In genomic region chr1:1253972-1254666, GRCh38 we compare ENCODE assay signal across 1 cellular context.
TF ChIP-seq lines count a peak whose summit lies in the region.

No MANE protein-coding gene starts in this region.

TF ChIP-seq in H1, 55 proteins besides CTCF, POLR2A, EP300 and RAD21:
- TF ChIP-seq KDM5A (IDR thresholded peaks at IDR 0.05; ENCODE audit: low read length) (no peak), SIN3A (conservative IDR thresholded peaks at IDR 0.05 in 1 of 2, IDR thresholded peaks at IDR 0.05 in 1 of 2; ENCODE audit: low read depth in 1 of 2, low read length in 2 of 2) (no peak), PHF8 (conservative IDR thresholded peaks at IDR 0.05; ENCODE audit: low read depth, low read length) (no peak), SRF (IDR thresholded peaks at IDR 0.05; ENCODE audit: low read depth, low read length) (no peak), BACH1 (IDR thresholded peaks at IDR 0.05; ENCODE audit: low read length) (no peak), TAF1 (IDR thresholded peaks at IDR 0.05; ENCODE audit: low read depth, low read length) (no peak), CREB1 (IDR thresholded peaks at IDR 0.05) (no peak), GTF2F1 (IDR thresholded peaks at IDR 0.05; ENCODE audit: borderline replicate concordance, low read depth, low read length) (no peak), GABPA (IDR thresholded peaks at IDR 0.05; ENCODE audit: borderline replicate concordance, insufficient read depth, low read length) (no peak), SP1 (IDR thresholded peaks at IDR 0.05; ENCODE audit: low read depth, low read length) (no peak), SP4 (IDR thresholded peaks at IDR 0.05; ENCODE audit: low read length) (no peak), ASH2L (IDR thresholded peaks at IDR 0.05; ENCODE audit: low read length) (no peak), NANOG (IDR thresholded peaks at IDR 0.05; ENCODE audit: insufficient read depth, low read depth, low read length, poor library complexity, severe bottlenecking) (no peak), HDAC6 (IDR thresholded peaks at IDR 0.05; ENCODE audit: low read depth, low read length) (no peak), CEBPB (IDR thresholded peaks at IDR 0.05; ENCODE audit: low read depth, low read length) (no peak), YY1 (IDR thresholded peaks at IDR 0.05; ENCODE audit: low read depth, low read length) (no peak)
